Comparison of ENCODE assay signal across 12 cellular contexts in genomic region chr2:147688252-147688651, GRCh38.
"Had no signal": no experiment of that assay in that cellular context is flagged by ENCODE, and none has a peak within 500 bp of the region (broad histone marks: within the 10 kb centered on the region; RNA-seq: fewer than 3 reads in every experiment).

No MANE protein-coding gene starts in this region.

- H2AFZ ChIP-seq: hepatocyte had no signal

- H3K4me1 ChIP-seq: psoas muscle, stomach, thyroid gland had no signal

- H3K4me2 ChIP-seq: hepatocyte had no signal

- H3K36me3 ChIP-seq: stomach, thyroid gland had no signal

- H3K27me3 ChIP-seq: hepatocyte, stomach, thyroid gland had no signal

- DNase-seq: activated CD4-positive, alpha-beta T cell treated with anti-CD3 and anti-CD28 coated beads for 1 hour; activated CD4-positive, alpha-beta T cell treated with anti-CD3 and anti-CD28 coated beads, Interleukin-2, amount 50 U/mL, for 48 hours; activated CD8-positive, alpha-beta memory T cell treated with anti-CD3 and anti-CD28 coated beads, Interleukin-2, amount 10 ng/mL, durations not matched to agents 7 days and 5 days; activated effector memory CD4-positive, alpha-beta T cell treated with anti-CD3 and anti-CD28 coated beads, Interleukin-2, amount 50 U/mL, for 16 hours; activated T-cell treated with anti-CD3 and anti-CD28 coated beads, Interleukin-2, amount 50 U/mL, for 4 hours; left cardiac atrium; psoas muscle; stimulated activated CD4-positive, alpha-beta T cell treated with anti-CD3 and anti-CD28 coated beads, Interleukin-4, amount 100 ng/mL, for 24 hours; stomach; thyroid gland had no signal

- H3K9me3 ChIP-seq: psoas muscle, thyroid gland had no signal

- ATAC-seq: activated CD8-positive, alpha-beta memory T cell treated with anti-CD3 and anti-CD28 coated beads, Interleukin-2, amount 10 ng/mL, durations not matched to agents 7 days and 5 days; activated T-cell treated with anti-CD3 and anti-CD28 coated beads, Interleukin-2, amount 50 U/mL, for 4 hours; psoas muscle had no signal

- H3K27ac ChIP-seq: hepatocyte, psoas muscle, stomach, thyroid gland had no signal

- H3K4me3 ChIP-seq: hepatocyte, psoas muscle, stomach, thyroid gland had no signal

- H3K79me2 ChIP-seq: hepatocyte had no signal

- FAIRE-seq: urothelium cell line had no signal
